In the genomic region with DNA sequence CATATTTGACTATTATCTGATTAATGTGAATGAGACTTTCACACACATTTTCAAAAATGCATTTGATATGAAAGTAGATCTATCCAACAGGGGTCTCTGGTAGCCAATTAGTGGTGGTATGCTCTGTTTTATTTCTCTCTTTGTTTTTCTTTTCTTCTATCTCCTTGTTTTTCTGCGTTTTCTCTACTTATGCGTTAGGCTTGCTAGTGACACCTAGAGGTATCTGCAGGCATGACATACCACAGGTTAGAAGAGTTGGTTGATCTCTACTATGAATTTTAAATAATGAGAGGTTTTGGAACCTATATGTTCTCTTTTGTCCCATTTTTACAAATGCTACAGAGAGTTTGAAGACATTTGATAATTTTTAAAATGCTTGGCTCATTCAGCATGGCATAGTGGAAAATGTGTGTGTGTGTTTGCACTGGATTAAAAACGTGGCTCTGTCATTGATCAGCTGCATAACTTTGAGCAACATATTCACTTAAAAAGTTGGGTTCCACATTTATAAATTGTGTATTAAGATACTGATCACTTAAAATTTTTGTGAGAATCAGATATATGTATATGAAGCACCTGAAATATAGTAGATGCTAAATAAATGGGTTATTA, we compare ENCODE assay signal across 8 cellular contexts. TPM values are rescaled to one million over a fixed set of nuclear protein-coding genes. Genes with fewer than 3 reads are reported as not detected.
DNase-seq lines count a peak whose midpoint lies in the region; ATAC-seq, FAIRE-seq and TF ChIP-seq lines count a peak whose summit lies in the region.

No MANE protein-coding gene starts in this region.

- no peak overlapping the region for H3K4me3 ChIP-seq in endodermal cell (ENCODE audit: low read length)
- H3K4me3 ChIP-seq in neuronal stem cell (ENCODE audit: low read length in 2 of 2), result no peak overlapping the region

- H3K4me1 ChIP-seq in endodermal cell (ENCODE audit: control insufficient read depth, insufficient read depth, low read length) (no peaks in the 10 kb centered on the region), neuronal stem cell (ENCODE audit: control insufficient read depth in 2 of 2, insufficient read depth in 1 of 2, low read depth in 1 of 2, low read length in 2 of 2) (no peaks in the 10 kb centered on the region)

- H2AFZ ChIP-seq in neuronal stem cell (ENCODE audit: low read length), result no peak overlapping the region

- no peak overlapping the region for H4K91ac ChIP-seq in neuronal stem cell (ENCODE audit: low read depth, low read length, poor library complexity)

- H3K9me3 ChIP-seq in endodermal cell (ENCODE audit: control insufficient read depth, low read length) (no peaks in the 10 kb centered on the region), neuronal stem cell (replicated peaks in 1 of 2; ENCODE audit: control insufficient read depth in 2 of 2, insufficient read depth in 1 of 2, low read depth in 1 of 2, low read length in 2 of 2) (no peaks in the 10 kb centered on the region)

- no peak overlapping the region for H4K8ac ChIP-seq in neuronal stem cell (ENCODE audit: low read depth, low read length)

- FAIRE-seq in A204.1 (lab: Jason Lieb, UNC), result peak; percentile 64

- no peak overlapping the region for H3K4me2 ChIP-seq in neuronal stem cell (ENCODE audit: insufficient read depth, low read length, poor library complexity, severe bottlenecking)

- ATAC-seq in HG02885 (IDR thresholded peaks at IDR 0.05; ENCODE audit: poor library complexity, unreplicated experiment), result peak; percentile 83
- no peak for ATAC-seq in GM21526 (IDR thresholded peaks at IDR 0.05; ENCODE audit: low FRiP score, unreplicated experiment)
- ATAC-seq in activated T-cell treated with anti-CD3 and anti-CD28 coated beads, Interleukin-2, amount 50 U/mL, for 4 hours, result no peak

- H3K27ac ChIP-seq in endodermal cell (ENCODE audit: low read depth, low read length) (no peak overlapping the region), neuronal stem cell (replicated peaks; ENCODE audit: low read length) (no peak overlapping the region)

- peak; percentile 95 for TF ChIP-seq CTCF in endodermal cell (conservative IDR thresholded peaks at IDR 0.05)

- 19% methylated on average over 3 of the region's 3 CpGs; no CpG with 5 or more reads in 1 of the 2 experiments for WGBS in endodermal cell (ENCODE audit: insufficient coverage in 1 of 2, insufficient read length in 1 of 2), 2 experiments
- no CpG with 5 or more reads among the region's 3 CpGs for WGBS in neuronal stem cell (ENCODE audit: extremely low coverage in 2 of 2, insufficient read length in 2 of 2, insufficient replicate concordance in 1 of 2), 2 donors

- no peak overlapping the region for H3K18ac ChIP-seq in neuronal stem cell (ENCODE audit: low read length)

- H2BK15ac ChIP-seq in neuronal stem cell (ENCODE audit: low read length), result no peak overlapping the region

- H3K4me1 Mint-ChIP-seq in endodermal cell, result no peaks in the 10 kb centered on the region
- no peaks in the 10 kb centered on the region for H3K4me1 Mint-ChIP-seq in activated T-cell treated with anti-CD3 and anti-CD28 coated beads, Interleukin-2, amount 50 U/mL, for 4 hours (ENCODE audit: low read depth)

- no peak overlapping the region for H2BK5ac ChIP-seq in neuronal stem cell (ENCODE audit: low read length)

- no peak overlapping the region for H2BK120ac ChIP-seq in neuronal stem cell (ENCODE audit: low read depth, low read length)

- no peaks in the 10 kb centered on the region for H3K9me3 Mint-ChIP-seq in endodermal cell
- H3K9me3 Mint-ChIP-seq in activated T-cell treated with anti-CD3 and anti-CD28 coated beads, Interleukin-2, amount 50 U/mL, for 4 hours, result no peaks in the 10 kb centered on the region

- no peak overlapping the region for H3K23ac ChIP-seq in neuronal stem cell (ENCODE audit: low read depth, low read length, poor library complexity)

- no peak overlapping the region for H3K27ac Mint-ChIP-seq in endodermal cell

- DNase-seq in GM04503 (ENCODE audit: low read depth), result peak; percentile 3
- peak; percentile 9 for DNase-seq in OCI-M2 (lab: John Stamatoyannopoulos, UW; ENCODE audit: unreplicated experiment)
- peak; percentile 75 for DNase-seq in endodermal cell
- DNase-seq in neuronal stem cell (ENCODE audit: low spot score), result peak; percentile 36
- no peak for DNase-seq in activated T-cell treated with anti-CD3 and anti-CD28 coated beads, Interleukin-2, amount 50 U/mL, for 4 hours

- no peaks in the 10 kb centered on the region for H3K79me1 ChIP-seq in neuronal stem cell (ENCODE audit: low read depth, low read length)

- no peaks in the 10 kb centered on the region for H3K27me3 Mint-ChIP-seq in endodermal cell (ENCODE audit: insufficient read depth)
- no peaks in the 10 kb centered on the region for H3K27me3 Mint-ChIP-seq in activated T-cell treated with anti-CD3 and anti-CD28 coated beads, Interleukin-2, amount 50 U/mL, for 4 hours (ENCODE audit: low read depth)

- H3K36me3 Mint-ChIP-seq in endodermal cell (ENCODE audit: low read depth), result no peaks in the 10 kb centered on the region
- no peaks in the 10 kb centered on the region for H3K36me3 Mint-ChIP-seq in activated T-cell treated with anti-CD3 and anti-CD28 coated beads, Interleukin-2, amount 50 U/mL, for 4 hours (ENCODE audit: insufficient read depth)

- no peak overlapping the region for H3K4me3 Mint-ChIP-seq in endodermal cell
- H3K4me3 Mint-ChIP-seq in activated T-cell treated with anti-CD3 and anti-CD28 coated beads, Interleukin-2, amount 50 U/mL, for 4 hours, result no peak overlapping the region

- H2BK12ac ChIP-seq in neuronal stem cell (ENCODE audit: low read length), result no peak overlapping the region

- H3K9ac ChIP-seq in endodermal cell (ENCODE audit: extremely low read depth, low read length, poor library complexity, severe bottlenecking) (no peak overlapping the region), neuronal stem cell (ENCODE audit: low read depth, low read length, poor library complexity) (no peak overlapping the region)

- H3K36me3 ChIP-seq in endodermal cell (ENCODE audit: control insufficient read depth, insufficient read depth, low read length) (no peaks in the 10 kb centered on the region), neuronal stem cell (replicated peaks in 1 of 2; ENCODE audit: control insufficient read depth in 2 of 2, insufficient read depth in 2 of 2, low read length in 2 of 2) (no peaks in the 10 kb centered on the region)

- H2AK5ac ChIP-seq in neuronal stem cell (ENCODE audit: low read depth, low read length), result no peak overlapping the region

- no peak overlapping the region for H3K4ac ChIP-seq in neuronal stem cell (ENCODE audit: low read length)

- H3K27me3 ChIP-seq in endodermal cell (ENCODE audit: control insufficient read depth, insufficient read depth, low read length, poor library complexity, severe bottlenecking) (no peaks in the 10 kb centered on the region), neuronal stem cell (ENCODE audit: control insufficient read depth in 3 of 3, insufficient read depth in 3 of 3, low read depth in 1 of 3, low read length in 3 of 3) (no peaks in the 10 kb centered on the region)

- H3K14ac ChIP-seq in neuronal stem cell (ENCODE audit: low read length), result no peak overlapping the region

RNA-seq across cellular contexts. Expression of a gene that starts 28.1 kb away (rescaled TPM):
- 10 to 100 TPM; 19.5 to 26.4 TPM for total RNA-seq in endodermal cell
- polyA plus RNA-seq in endodermal cell (2013, experiment 1 of 2), result 10.5 TPM
- 10.9 TPM for polyA plus RNA-seq in endodermal cell (2013, experiment 2 of 2)
- polyA plus RNA-seq in neuronal stem cell (2013, experiment 1 of 2), result 16.4 TPM
- polyA plus RNA-seq in neuronal stem cell (2013, experiment 2 of 2), result 15.9 TPM
- total RNA-seq in activated T-cell treated with anti-CD3 and anti-CD28 coated beads, Interleukin-2, amount 50 U/mL, for 4 hours, result under 1 TPM; 0.08 to 0.21 (median 0.16) TPM

Comparison
In these comparisons a context has a peak if more than half of its experiments do, and no peak if none do; other contexts are left out.
1. RNA of a gene that starts 28.1 kb away (total RNA-seq): 19.5 to 26.4 TPM in endodermal cell; 0.08 to 0.21 TPM in activated T-cell treated with anti-CD3 and anti-CD28 coated beads, Interleukin-2, amount 50 U/mL, for 4 hours; every median in the first group is over 10 times any median in the second.